In genomic region chr3:151400341-151400740, GRCh38 we compare ENCODE assay signal across 14 cellular contexts. TPM values are rescaled to one million over a fixed set of nuclear protein-coding genes. Genes with fewer than 3 reads are reported as not detected.
A peak's percentile ranks its signal among the peaks of the same experiment; 100 is the strongest.
DNase-seq lines count a peak whose midpoint lies in the region; ATAC-seq and TF ChIP-seq lines count a peak whose summit lies in the region.
"Had no signal": no experiment of that assay in that cellular context is flagged by ENCODE, and none has a peak within 500 bp of the region (broad histone marks: within the 10 kb centered on the region; RNA-seq: fewer than 3 reads in every experiment).

No MANE protein-coding gene starts in this region.

- H4K20me1 ChIP-seq in H9 (ENCODE audit: control insufficient read depth, insufficient read depth, insufficient read length) = no peaks in the 10 kb centered on the region

- no peak overlapping the region for H3K56ac ChIP-seq in H9 (ENCODE audit: insufficient read length, low read depth, low read length)

- peak overlapping the region; percentile 36 for H2BK120ac ChIP-seq in H9 (ENCODE audit: low read depth, low read length, poor library complexity, severe bottlenecking)

- no peaks in the 10 kb centered on the region for H3K9me3 Mint-ChIP-seq in H9
- H3K9me3 Mint-ChIP-seq: CD8-positive, alpha-beta T cell had no signal

- TF ChIP-seq CTCF in H9 (conservative IDR thresholded peaks at IDR 0.05) (no peak), RWPE2 (IDR thresholded peaks at IDR 0.05; ENCODE audit: poor library complexity, severe bottlenecking) (no peak), epithelial cell of esophagus (IDR thresholded peaks at IDR 0.05; ENCODE audit: insufficient read depth, low read depth, low read length, missing control alignments) (no peak)

- no peak overlapping the region for H4K8ac ChIP-seq in H9 (replicated peaks; ENCODE audit: insufficient read length, low read depth, low read length)

- no peak overlapping the region for H2BK15ac ChIP-seq in H9 (ENCODE audit: low read depth, low read length)

- no peak overlapping the region for H3K4ac ChIP-seq in H9 (ENCODE audit: low read depth, low read length)

- no peak overlapping the region for H3K4me2 ChIP-seq in H9 (ENCODE audit: insufficient read depth, insufficient read length, low read length)
- H3K4me2 ChIP-seq: A549 had no signal

- H4K5ac ChIP-seq in H9 (ENCODE audit: insufficient read length, low read depth, low read length) = no peak overlapping the region

- no peak overlapping the region for H2BK20ac ChIP-seq in H9 (ENCODE audit: low read depth, low read length, poor library complexity, severe bottlenecking)

- H3K36me3 Mint-ChIP-seq in H9 (ENCODE audit: insufficient read depth in 1 of 3, low read depth in 3 of 3) = peaks cover 3 to 6% (median 4%) of the 10 kb centered on the region in 3 experiments; a peak in 3 of 7 replicates
- H3K36me3 Mint-ChIP-seq: CD8-positive, alpha-beta T cell had no signal

- H3K9me3 ChIP-seq in H9 (ENCODE audit: control insufficient read depth, low read depth, low read length) (no peaks in the 10 kb centered on the region), RWPE2 (ENCODE audit: severe bottlenecking) (no peaks in the 10 kb centered on the region)
- H3K9me3 ChIP-seq: A549, BE2C had no signal

- H3K14ac ChIP-seq in H9 (ENCODE audit: insufficient read depth, low read length) = no peak overlapping the region

- in situ Hi-C loops in KBM-7 (cut with MboI; ENCODE audit: low pct_unique_long_range_greater_than_20kb, low sequenced_read_pairs) = no loop called here

- H2AK5ac ChIP-seq in H9 (ENCODE audit: insufficient read length, low read length) = no peak overlapping the region

- H2BK12ac ChIP-seq in H9 (ENCODE audit: insufficient read length, low read depth, low read length) = no peak overlapping the region

- H3K4me3 ChIP-seq in RWPE2 (ENCODE audit: severe bottlenecking) = no peak overlapping the region
- no peak overlapping the region for H3K4me3 ChIP-seq in epithelial cell of esophagus (ENCODE audit: low read length)
- H3K4me3 ChIP-seq: A549, GM23248 had no signal

- WGBS in H9 (ENCODE audit: extremely low coverage, insufficient read length, low lambda C conversion rate) = no CpG with 5 or more reads among the region's 4 CpGs

- H3K4me1 ChIP-seq in H9 (ENCODE audit: insufficient read depth, low read length) (no peaks in the 10 kb centered on the region), RWPE2 (ENCODE audit: insufficient read depth, poor library complexity, severe bottlenecking) (peaks cover 7% of the 10 kb centered on the region)
- H3K4me1 ChIP-seq: A549, BE2C had no signal

- H3K27me3 ChIP-seq in H9 (ENCODE audit: insufficient read depth, low read length) (no peaks in the 10 kb centered on the region), RWPE2 (ENCODE audit: insufficient read depth, poor library complexity, severe bottlenecking) (no peaks in the 10 kb centered on the region)
- H3K27me3 ChIP-seq: BE2C had no signal

- DNase-seq in H9 (no peak), RWPE2 (ENCODE audit: low spot score) (no peak), epithelial cell of esophagus (ENCODE audit: low read depth) (peak; percentile 87), NCI-H2196 treated with DMSO at 0.1 percent for 48 hours (lab: John Stamatoyannopoulos, UW; ENCODE audit: unreplicated experiment) (no peak), KBM-7 (no peak)
- DNase-seq: BE2C; CD8-positive, alpha-beta T cell; COR-L47; DMS153; DMS79 treated with DMSO at 0.1 percent for 48 hours; GM23248 had no signal

- no peak overlapping the region for H3K4me3 Mint-ChIP-seq in H9
- H3K4me3 Mint-ChIP-seq: CD8-positive, alpha-beta T cell had no signal

- no peaks in the 10 kb centered on the region for H3K27me3 Mint-ChIP-seq in H9 (ENCODE audit: low read depth)

- no peak overlapping the region for H3K18ac ChIP-seq in H9 (ENCODE audit: insufficient read length, low read depth, low read length)

- H3K27ac ChIP-seq in H9 (ENCODE audit: insufficient read length, low read depth, low read length) = no peak overlapping the region
- no peak overlapping the region for H3K27ac ChIP-seq in RWPE2 (ENCODE audit: poor library complexity, severe bottlenecking)
- H3K27ac ChIP-seq: A549, C4-2B, GM23248 had no signal

- no peaks in the 10 kb centered on the region for H3K79me1 ChIP-seq in H9 (ENCODE audit: insufficient read depth, low read depth, low read length, poor library complexity, severe bottlenecking)

- ATAC-seq in RWPE2 (ENCODE audit: low read depth) (peak; percentile 36; the same call in 1 of the 3 replicates), HG03571 (IDR thresholded peaks at IDR 0.05; ENCODE audit: unreplicated experiment) (no peak)
- ATAC-seq: A549; CD8-positive, alpha-beta T cell had no signal

- H3T11ph ChIP-seq in H9 (ENCODE audit: low read length) = no peak overlapping the region

- no peak overlapping the region for H3K9ac ChIP-seq in H9 (ENCODE audit: extremely low read depth, insufficient read length, low read length)
- H3K9ac ChIP-seq: GM23248 had no signal

- no peaks in the 10 kb centered on the region for H3K36me3 ChIP-seq in RWPE2 (ENCODE audit: low read depth)
- H3K36me3 ChIP-seq: BE2C had no signal

- no peak overlapping the region for H3K27ac Mint-ChIP-seq in H9
- H3K27ac Mint-ChIP-seq: CD8-positive, alpha-beta T cell had no signal

- no peak overlapping the region for H2AFZ ChIP-seq in H9 (ENCODE audit: low read length)
- H2AFZ ChIP-seq: GM23248 had no signal

- H3K4me1 Mint-ChIP-seq in H9 = peaks cover 10 to 13% of the 10 kb centered on the region in 2 experiments

- H2BK5ac ChIP-seq in H9 (ENCODE audit: insufficient read length, low read length) = no peak overlapping the region

- H3K23ac ChIP-seq in H9 (ENCODE audit: insufficient read length, low read depth, low read length) = no peak overlapping the region

- H3K23me2 ChIP-seq in H9 (ENCODE audit: insufficient read length, low read depth, low read length, poor library complexity, severe bottlenecking) = no peaks in the 10 kb centered on the region

- H3K79me2 ChIP-seq in H9 (ENCODE audit: insufficient read depth, low read length) = no peaks in the 10 kb centered on the region

- no peak overlapping the region for H4K91ac ChIP-seq in H9 (ENCODE audit: insufficient read length, low read depth, low read length)

RNA-seq across cellular contexts. Expression of gene P2RY12, which starts 15.8 kb away (rescaled TPM):
- total RNA-seq in H9 (2021) = not detected in 2 replicates
- total RNA-seq: CD8-positive, alpha-beta T cell; GM23248 had no signal
